ENCODE assay signal across 26 cellular contexts in genomic region chr9:120368799-120369198, GRCh38.
A peak's percentile ranks its signal among the peaks of the same experiment; 100 is the strongest.
DNase-seq lines count a peak whose midpoint lies in the region; ATAC-seq, FAIRE-seq and TF ChIP-seq lines count a peak whose summit lies in the region.
"Had no signal": no experiment of that assay in that cellular context is flagged by ENCODE, and none has a peak within 500 bp of the region (broad histone marks: within the 10 kb centered on the region; RNA-seq: fewer than 3 reads in every experiment).

No MANE protein-coding gene starts in this region.

- WGBS in GM12878 (ENCODE audit: insufficient coverage, insufficient replicate concordance, low lambda C conversion rate, missing lambda C conversion rate) = 12% methylated on average over 1 of the region's 1 CpG
- WGBS in spleen, 5 donors = 74 to 88% (median 84%) methylated on average over 1 of the region's 1 CpG

- H3K79me2 ChIP-seq in GM12878 (ENCODE audit: control insufficient read depth, insufficient read depth, low read length) = no peaks in the 10 kb centered on the region

- H3K4me3 Mint-ChIP-seq in activated CD8-positive, alpha-beta T cell treated with anti-CD3 and anti-CD28 coated beads for 36 hours = no peak overlapping the region
- no peak overlapping the region for H3K4me3 Mint-ChIP-seq in activated CD8-positive, alpha-beta T cell treated with anti-CD3 and anti-CD28 coated beads, Interleukin-2, amount 10 ng/mL, durations not matched to agents 7 days and 5 days
- no peak overlapping the region for H3K4me3 Mint-ChIP-seq in activated T-cell treated with anti-CD3 and anti-CD28 coated beads, Interleukin-2, amount 50 U/mL, for 4 hours
- H3K4me3 Mint-ChIP-seq: CD8-positive, alpha-beta T cell had no signal

- TF ChIP-seq CTCF in activated CD8-positive, alpha-beta T cell treated with anti-CD3 and anti-CD28 coated beads for 36 hours (IDR thresholded peaks at IDR 0.05) = no peak
- TF ChIP-seq CTCF in GM12878 (IDR thresholded peaks at IDR 0.05 in 2 of 3, conservative IDR thresholded peaks at IDR 0.05 in 1 of 3; ENCODE audit: control insufficient read depth in 2 of 3, extremely low read depth in 1 of 3, insufficient read depth in 1 of 3, low read depth in 3 of 3, low read length in 3 of 3) = no peak
- no peak for TF ChIP-seq CTCF in spleen (IDR thresholded peaks at IDR 0.05 in 8 of 11, conservative IDR thresholded peaks at IDR 0.05 in 3 of 11)

- no peak for TF ChIP-seq POLR2A in GM12878 (IDR thresholded peaks at IDR 0.05; ENCODE audit: low read depth, low read length)
- no peak for TF ChIP-seq POLR2A in spleen (IDR thresholded peaks at IDR 0.05)

- H3K9ac ChIP-seq in GM12878 (ENCODE audit: control insufficient read depth, insufficient read depth, low read length) = no peak overlapping the region
- H3K9ac ChIP-seq: GM23248 had no signal

- H3K27ac ChIP-seq in GM12878 (ENCODE audit: control insufficient read depth, insufficient read depth) = no peak overlapping the region
- no peak overlapping the region for H3K27ac ChIP-seq in spleen
- H3K27ac ChIP-seq: GM23248, Peyer's patch, SJCRH30 had no signal

- no peak overlapping the region for H3K4me2 ChIP-seq in GM12878 (ENCODE audit: control insufficient read depth, insufficient read depth)

- RAD21 ChIA-PET in GM12878 (lab: Charles Lee; ENCODE audit: unreplicated experiment) = no interaction called here

- no peak overlapping the region for H2AFZ ChIP-seq in GM12878 (ENCODE audit: control insufficient read depth, low read depth, low read length)
- H2AFZ ChIP-seq: GM23248 had no signal

- in situ Hi-C loops in GM12878 (cut with MboI) = no loop called here

- H4K20me1 ChIP-seq in GM12878 (ENCODE audit: control insufficient read depth, insufficient read depth) = no peaks in the 10 kb centered on the region

- H3K9me3 ChIP-seq in GM12878 (replicated peaks; ENCODE audit: control insufficient read depth, insufficient read depth, low read length) (no peaks in the 10 kb centered on the region; the same call in 2 of the 3 replicates), spleen (peaks cover 0 to 8% (median 6%) of the 10 kb centered on the region in 8 donors)
- H3K9me3 ChIP-seq: HAP-1, MG63, Peyer's patch, SJCRH30 had no signal

- CTCF ChIA-PET in activated CD8-positive, alpha-beta T cell treated with anti-CD3 and anti-CD28 coated beads for 36 hours (lab: Charles Lee) = no interaction called here
- CTCF ChIA-PET in activated CD8-positive, alpha-beta T cell treated with anti-CD3 and anti-CD28 coated beads, Interleukin-2, amount 10 ng/mL, durations not matched to agents 7 days and 5 days (lab: Charles Lee) = no interaction called here
- CTCF ChIA-PET in GM12878 (lab: Yijun Ruan, JAX) = no interaction called here

- SMC1A ChIA-PET in GM12878 (lab: Charles Lee; ENCODE audit: uncharacterized antibody, unreplicated experiment) = no interaction called here

- no peaks in the 10 kb centered on the region for H3K4me1 Mint-ChIP-seq in activated CD8-positive, alpha-beta T cell treated with anti-CD3 and anti-CD28 coated beads for 36 hours (ENCODE audit: low read depth)
- no peaks in the 10 kb centered on the region for H3K4me1 Mint-ChIP-seq in activated CD8-positive, alpha-beta T cell treated with anti-CD3 and anti-CD28 coated beads, Interleukin-2, amount 10 ng/mL, durations not matched to agents 7 days and 5 days (ENCODE audit: low read depth)
- H3K4me1 Mint-ChIP-seq in activated T-cell treated with anti-CD3 and anti-CD28 coated beads, Interleukin-2, amount 50 U/mL, for 4 hours (ENCODE audit: low read depth) = no peaks in the 10 kb centered on the region

- H3K36me3 ChIP-seq in GM12878 (ENCODE audit: control insufficient read depth in 2 of 2, insufficient read depth in 2 of 2, low read length in 1 of 2) = no peaks in the 10 kb centered on the region
- no peaks in the 10 kb centered on the region for H3K36me3 ChIP-seq in spleen
- H3K36me3 ChIP-seq: HAP-1, MG63, Peyer's patch, SJCRH30 had no signal

- BruUV-seq in GM12878 (replicated peaks; lab: Mats Ljungman, UMichigan) = no TSS peak

- intact Hi-C loops in activated CD8-positive, alpha-beta T cell treated with anti-CD3 and anti-CD28 coated beads for 36 hours (cut with micrococcal nuclease) = no loop called here
- intact Hi-C loops in GM12878 (cut with micrococcal nuclease; ENCODE audit: unreplicated experiment) (no loop called here), spleen (cut with DNase I; ENCODE audit: low total_unique reads) (no loop called here)

- no peak for ATAC-seq in activated CD8-positive, alpha-beta T cell treated with anti-CD3 and anti-CD28 coated beads for 36 hours
- no peak for ATAC-seq in activated CD8-positive, alpha-beta T cell treated with anti-CD3 and anti-CD28 coated beads, Interleukin-2, amount 10 ng/mL, durations not matched to agents 7 days and 5 days
- ATAC-seq in GM12878 (no peak), left lobe of liver (no peak)
- ATAC-seq in activated T-cell treated with anti-CD3 and anti-CD28 coated beads, Interleukin-2, amount 50 U/mL, for 4 hours = no peak
- ATAC-seq: CD8-positive, alpha-beta T cell had no signal

- no peak for TF ChIP-seq EP300 in GM12878 (IDR thresholded peaks at IDR 0.05; ENCODE audit: borderline replicate concordance in 1 of 2, control insufficient read depth in 1 of 2, low read depth in 2 of 2, low read length in 2 of 2)

- TF ChIP-seq RAD21 in GM12878 (IDR thresholded peaks at IDR 0.05; ENCODE audit: insufficient read depth, low read depth, low read length) = no peak

- POLR2A ChIA-PET in activated CD8-positive, alpha-beta T cell treated with anti-CD3 and anti-CD28 coated beads for 36 hours (lab: Charles Lee) = no interaction called here
- POLR2A ChIA-PET in activated CD8-positive, alpha-beta T cell treated with anti-CD3 and anti-CD28 coated beads, Interleukin-2, amount 10 ng/mL, durations not matched to agents 7 days and 5 days (lab: Charles Lee) = no interaction called here
- POLR2A ChIA-PET in GM12878 (lab: Charles Lee) = no interaction called here

- H3K9me3 Mint-ChIP-seq in activated CD8-positive, alpha-beta T cell treated with anti-CD3 and anti-CD28 coated beads for 36 hours = peaks cover 2% of the 10 kb centered on the region
- no peaks in the 10 kb centered on the region for H3K9me3 Mint-ChIP-seq in activated CD8-positive, alpha-beta T cell treated with anti-CD3 and anti-CD28 coated beads, Interleukin-2, amount 10 ng/mL, durations not matched to agents 7 days and 5 days (ENCODE audit: insufficient read depth)
- H3K9me3 Mint-ChIP-seq in activated T-cell treated with anti-CD3 and anti-CD28 coated beads, Interleukin-2, amount 50 U/mL, for 4 hours = peaks cover 6% of the 10 kb centered on the region

- H3K27me3 ChIP-seq in GM12878 (replicated peaks in 1 of 2; ENCODE audit: control insufficient read depth in 2 of 2, insufficient read depth in 2 of 2, low read length in 1 of 2) (no peaks in the 10 kb centered on the region), spleen (replicated peaks in 1 of 7) (no peaks in the 10 kb centered on the region)
- H3K27me3 ChIP-seq: MG63, Peyer's patch, SJCRH30 had no signal

- H3K27ac Mint-ChIP-seq in activated CD8-positive, alpha-beta T cell treated with anti-CD3 and anti-CD28 coated beads for 36 hours = no peak overlapping the region
- no peak overlapping the region for H3K27ac Mint-ChIP-seq in activated CD8-positive, alpha-beta T cell treated with anti-CD3 and anti-CD28 coated beads, Interleukin-2, amount 10 ng/mL, durations not matched to agents 7 days and 5 days
- H3K27ac Mint-ChIP-seq: CD8-positive, alpha-beta T cell had no signal

- no peak overlapping the region for H3K4me3 ChIP-seq in Jurkat, Clone E6-1 (ENCODE audit: low read length)
- no peak overlapping the region for H3K4me3 ChIP-seq in GM12878
- no peak overlapping the region for H3K4me3 ChIP-seq in spleen
- H3K4me3 ChIP-seq: GM23248, HAP-1, MG63, Peyer's patch, SJCRH30 had no signal

- FAIRE-seq in GM12878 (lab: Jason Lieb, UNC) = no peak
- FAIRE-seq: GM12891 had no signal

- peaks cover 1% of the 10 kb centered on the region for H3K27me3 Mint-ChIP-seq in activated CD8-positive, alpha-beta T cell treated with anti-CD3 and anti-CD28 coated beads for 36 hours
- peaks cover 1% of the 10 kb centered on the region for H3K27me3 Mint-ChIP-seq in activated CD8-positive, alpha-beta T cell treated with anti-CD3 and anti-CD28 coated beads, Interleukin-2, amount 10 ng/mL, durations not matched to agents 7 days and 5 days (ENCODE audit: low read depth)
- no peaks in the 10 kb centered on the region for H3K27me3 Mint-ChIP-seq in activated T-cell treated with anti-CD3 and anti-CD28 coated beads, Interleukin-2, amount 50 U/mL, for 4 hours (ENCODE audit: low read depth)

- DNase-seq in activated CD8-positive, alpha-beta T cell treated with anti-CD3 and anti-CD28 coated beads for 36 hours = peak; percentile 12
- DNase-seq in activated CD8-positive, alpha-beta T cell treated with anti-CD3 and anti-CD28 coated beads, Interleukin-2, amount 10 ng/mL, durations not matched to agents 7 days and 5 days = no peak
- DNase-seq in Jurkat, Clone E6-1 (ENCODE audit: low read depth, low spot score) = peak; percentile 10
- DNase-seq in GM12878 (ENCODE audit: low read depth, low spot score) (no peak), fibroblast of peridontal ligament (ENCODE audit: extremely low read depth) (peak; percentile 14), left lobe of liver (ENCODE audit: low spot score) (no peak), spleen (no peak)
- no peak for DNase-seq in activated T-cell treated with anti-CD3 and anti-CD28 coated beads, Interleukin-2, amount 50 U/mL, for 4 hours
- DNase-seq: 8988T; C1 segment of cervical spinal cord; CD8-positive, alpha-beta T cell; DND-41; GM23248; MG63; NCI-H1048; NCI-H1436; NCI-H187 treated with DMSO at 0.1 percent for 48 hours; NCI-H2107; NCI-H2227 treated with DMSO at 0.1 percent for 48 hours; NCI-H510A; NCI-H774; NK-92 treated with Interleukin-12 subunit alpha and Interleukin-12 subunit beta, amount 100 ng/mL, for 24 hours; SJCRH30 had no signal

- no peaks in the 10 kb centered on the region for H3K36me3 Mint-ChIP-seq in activated CD8-positive, alpha-beta T cell treated with anti-CD3 and anti-CD28 coated beads for 36 hours (ENCODE audit: low read depth)
- no peaks in the 10 kb centered on the region for H3K36me3 Mint-ChIP-seq in activated CD8-positive, alpha-beta T cell treated with anti-CD3 and anti-CD28 coated beads, Interleukin-2, amount 10 ng/mL, durations not matched to agents 7 days and 5 days (ENCODE audit: low read depth)
- no peaks in the 10 kb centered on the region for H3K36me3 Mint-ChIP-seq in activated T-cell treated with anti-CD3 and anti-CD28 coated beads, Interleukin-2, amount 50 U/mL, for 4 hours (ENCODE audit: insufficient read depth)
- H3K36me3 Mint-ChIP-seq: CD8-positive, alpha-beta T cell had no signal

- H3K4me1 ChIP-seq in GM12878 (ENCODE audit: control insufficient read depth, insufficient read depth, low read length) (no peaks in the 10 kb centered on the region), spleen (no peaks in the 10 kb centered on the region)
- H3K4me1 ChIP-seq: HAP-1, Peyer's patch had no signal

Comparison
In these comparisons a context has a peak if more than half of its experiments do, and no peak if none do; other contexts are left out.
1. DNase-seq: peak in activated CD8-positive, alpha-beta T cell treated with anti-CD3 and anti-CD28 coated beads for 36 hours (single experiment), Jurkat, Clone E6-1 (single experiment) and fibroblast of peridontal ligament (single experiment); none in activated CD8-positive, alpha-beta T cell treated with anti-CD3 and anti-CD28 coated beads, Interleukin-2, amount 10 ng/mL, durations not matched to agents 7 days and 5 days (single experiment), GM12878 (single experiment), activated T-cell treated with anti-CD3 and anti-CD28 coated beads, Interleukin-2, amount 50 U/mL, for 4 hours (single experiment), left lobe of liver (single experiment) and spleen (single experiment).